ENCODE assay signal across 8 cellular contexts in the genomic region with DNA sequence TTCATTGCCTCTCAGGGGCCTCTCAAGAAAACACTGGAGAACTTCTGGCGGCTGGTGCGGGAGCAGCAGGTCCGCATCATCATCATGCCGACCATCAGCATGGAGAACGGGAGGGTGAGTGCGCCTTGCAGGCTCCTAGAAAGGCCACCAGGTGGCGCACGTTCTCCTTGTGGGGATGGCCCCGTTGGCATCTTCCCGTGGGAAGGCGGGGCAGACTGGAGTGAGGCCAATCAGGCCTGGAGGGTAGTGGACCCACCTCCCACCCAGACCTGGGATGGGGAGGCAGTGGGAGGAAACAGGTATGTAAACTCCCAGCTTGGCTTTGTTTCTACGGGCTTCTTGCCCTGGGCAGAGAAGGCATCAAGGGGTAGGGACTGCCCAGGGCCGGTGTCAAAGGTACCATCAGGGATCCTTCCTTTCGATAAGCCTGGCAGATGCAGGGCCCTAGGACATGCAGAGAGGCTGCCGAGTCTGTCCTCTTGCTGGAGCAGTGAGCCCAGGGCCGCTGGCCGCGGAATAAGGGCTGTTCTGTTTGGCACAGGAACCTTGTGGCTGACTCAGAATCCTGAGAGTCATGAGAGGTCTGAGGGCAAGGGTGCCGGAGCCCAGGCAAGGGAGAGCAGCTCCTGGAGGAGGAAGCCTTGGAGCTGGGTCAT. TPM values are rescaled to one million over a fixed set of nuclear protein-coding genes. Genes with fewer than 3 reads are reported as not detected.
DNase-seq lines count a peak whose midpoint lies in the region; ATAC-seq and TF ChIP-seq lines count a peak whose summit lies in the region.

No MANE protein-coding gene starts in this region.

- in situ Hi-C loops in GM13976 (cut with MboI; ENCODE audit: low sequenced_read_pairs, unreplicated experiment) = loop anchor here (10.0 to 25.0 kb wide), 3 partner anchors 303 to 653 kb away; no protein-coding TSS in a partner anchor

- TF ChIP-seq CTCF in GM13976 (IDR thresholded peaks at IDR 0.05; ENCODE audit: borderline replicate concordance, control extremely low read depth, extremely low read depth, insufficient read depth, missing control alignments) = peak; percentile 89

- DNase-seq in GM13976 (ENCODE audit: low spot score) (peak; percentile 84), NCI-H460 (ENCODE audit: extremely low read depth, low read depth) (peak; percentile 78), cerebellum (ENCODE audit: low spot score) (peak; percentile 87), left kidney (ENCODE audit: low read depth, low spot score) (peak; percentile 95)
- peak; percentile 63 to 77 for DNase-seq in activated CD4-positive, alpha-beta T cell treated with anti-CD3 and anti-CD28 coated beads for 24 hours (ENCODE audit: low read depth in 2 of 2)
- DNase-seq in stimulated activated CD4-positive, alpha-beta T cell treated with anti-CD3 and anti-CD28 coated beads, Interleukin-4, amount 100 ng/mL, for 4 hours = peak; percentile 58 to 74

- ATAC-seq in HG03159 (IDR thresholded peaks at IDR 0.05; ENCODE audit: unreplicated experiment) = peak; percentile 50
- no peak for ATAC-seq in GM18870 (IDR thresholded peaks at IDR 0.05; ENCODE audit: unreplicated experiment)

RNA-seq across cellular contexts. Expression of gene SPTLC1, which starts 18.9 kb away (rescaled TPM):
- 110 and 113 TPM in 2 replicates for total RNA-seq in NCI-H460 (2014; rRNA removed; shearing (Covaris generic))
- polyA plus RNA-seq in NCI-H460 (2014; cell fraction: nucleus; rRNA removed) = 62.6 and 121 TPM in 2 replicates
- total RNA-seq in cerebellum = 67.9 TPM
